Comparison of ENCODE assay signal across 40 cellular contexts in genomic region chr18:6708880-6709279, GRCh38. TPM values are rescaled to one million over a fixed set of nuclear protein-coding genes. Genes with fewer than 3 reads are reported as not detected.
"Had no signal": no experiment of that assay in that cellular context is flagged by ENCODE, and none has a peak within 500 bp of the region (broad histone marks: within the 10 kb centered on the region; RNA-seq: fewer than 3 reads in every experiment).

No MANE protein-coding gene starts in this region.

- DNase-seq: activated effector memory CD4-positive, alpha-beta T cell treated with anti-CD3 and anti-CD28 coated beads, Interleukin-2, amount 50 U/mL, for 16 hours; activated effector memory CD4-positive, alpha-beta T cell treated with Interleukin-2 at 50 U/mL for 16 hours; activated gamma-delta T cell; activated gamma-delta T cell treated with Interleukin-2 at 50 U/mL for 16 hours; activated naive CD4-positive, alpha-beta T cell; activated naive CD4-positive, alpha-beta T cell treated with anti-CD3 and anti-CD28 coated beads for 36 hours; activated naive CD4-positive, alpha-beta T cell treated with anti-CD3 and anti-CD28 coated beads, Interleukin-2, amount 10 ng/mL, durations not matched to agents 7 days and 5 days; activated naive CD4-positive, alpha-beta T cell treated with anti-CD3 and anti-CD28 coated beads, Interleukin-2, amount 50 U/mL, for 16 hours; activated naive CD4-positive, alpha-beta T cell treated with Interleukin-2 at 50 U/mL for 16 hours; activated naive CD8-positive, alpha-beta T cell treated with anti-CD3 and anti-CD28 coated beads for 36 hours; activated naive CD8-positive, alpha-beta T cell treated with anti-CD3 and anti-CD28 coated beads, Interleukin-2, amount 10 ng/mL, durations not matched to agents 7 days and 5 days; activated naive CD8-positive, alpha-beta T cell treated with anti-CD3 and anti-CD28 coated beads, Interleukin-2, amount 50 U/mL, for 24 hours; activated T-cell treated with anti-CD3 and anti-CD28 coated beads, Interleukin-2, amount 50 U/mL, for 1 hour; activated T-cell treated with anti-CD3 and anti-CD28 coated beads, Interleukin-2, amount 50 U/mL, for 24 hours; activated T-cell treated with anti-CD3 and anti-CD28 coated beads, Interleukin-2, amount 50 U/mL, for 4 hours; activated T-cell treated with anti-CD3 and anti-CD28 coated beads, Interleukin-2, amount 50 U/mL, for 48 hours; activated T-cell treated with anti-CD3 and anti-CD28 coated beads, Interleukin-2, amount 50 U/mL, for 72 hours; adrenal gland; amniotic stem cell; amygdala; anterior cingulate cortex; aorta; body of pancreas; brain microvascular endothelial cell; caudate nucleus; central memory CD4-positive, alpha-beta T cell; cerebellar nuclear complex had no signal

- H3K27me3 Mint-ChIP-seq: activated naive CD4-positive, alpha-beta T cell treated with anti-CD3 and anti-CD28 coated beads, Interleukin-2, amount 10 ng/mL, durations not matched to agents 7 days and 5 days; activated naive CD4-positive, alpha-beta T cell treated with anti-CD3 and anti-CD28 coated beads, Interleukin-2, amount 50 U/mL, for 24 hours; activated naive CD8-positive, alpha-beta T cell; activated naive CD8-positive, alpha-beta T cell treated with anti-CD3 and anti-CD28 coated beads for 36 hours; activated naive CD8-positive, alpha-beta T cell treated with anti-CD3 and anti-CD28 coated beads, Interleukin-2, amount 10 ng/mL, durations not matched to agents 7 days and 5 days; activated naive CD8-positive, alpha-beta T cell treated with anti-CD3 and anti-CD28 coated beads, Interleukin-2, amount 50 U/mL, for 24 hours; activated T-cell treated with anti-CD3 and anti-CD28 coated beads, Interleukin-2, amount 50 U/mL, for 24 hours; activated T-helper 17 cell treated with anti-CD3 and anti-CD28 coated beads, Interleukin-2, amount 50 U/mL, for 72 hours; brain; central memory CD8-positive, alpha-beta T cell had no signal

- H3K36me3 Mint-ChIP-seq: activated naive CD4-positive, alpha-beta T cell treated with anti-CD3 and anti-CD28 coated beads, Interleukin-2, amount 10 ng/mL, durations not matched to agents 7 days and 5 days; activated naive CD4-positive, alpha-beta T cell treated with anti-CD3 and anti-CD28 coated beads, Interleukin-2, amount 50 U/mL, for 24 hours; activated naive CD4-positive, alpha-beta T cell treated with anti-CD3 and anti-CD28 coated beads, Interleukin-2, amount 50 U/mL, for 72 hours; activated naive CD8-positive, alpha-beta T cell; activated naive CD8-positive, alpha-beta T cell treated with anti-CD3 and anti-CD28 coated beads for 36 hours; activated naive CD8-positive, alpha-beta T cell treated with anti-CD3 and anti-CD28 coated beads, Interleukin-2, amount 10 ng/mL, durations not matched to agents 7 days and 5 days; brain had no signal

- H3K4me3 ChIP-seq: adrenal gland, ascending aorta, body of pancreas, breast epithelium, cardiac muscle cell had no signal

- H3K9me3 ChIP-seq: adrenal gland, ascending aorta, body of pancreas, breast epithelium had no signal

- H3K4me1 ChIP-seq: adrenal gland, ascending aorta, body of pancreas, breast epithelium had no signal

- H3K27ac ChIP-seq: adrenal gland, ascending aorta, body of pancreas, brain microvascular endothelial cell, breast epithelium, cardiac muscle cell had no signal

- H3K36me3 ChIP-seq: adrenal gland, ascending aorta, brain microvascular endothelial cell, breast epithelium, cardiac muscle cell had no signal

- H3K4me3 Mint-ChIP-seq: activated naive CD4-positive, alpha-beta T cell treated with anti-CD3 and anti-CD28 coated beads for 36 hours; activated naive CD4-positive, alpha-beta T cell treated with anti-CD3 and anti-CD28 coated beads, Interleukin-2, amount 10 ng/mL, durations not matched to agents 7 days and 5 days; activated naive CD4-positive, alpha-beta T cell treated with anti-CD3 and anti-CD28 coated beads, Interleukin-2, amount 50 U/mL, for 24 hours; activated naive CD8-positive, alpha-beta T cell; activated naive CD8-positive, alpha-beta T cell treated with anti-CD3 and anti-CD28 coated beads for 36 hours; activated naive CD8-positive, alpha-beta T cell treated with anti-CD3 and anti-CD28 coated beads, Interleukin-2, amount 10 ng/mL, durations not matched to agents 7 days and 5 days; activated naive CD8-positive, alpha-beta T cell treated with anti-CD3 and anti-CD28 coated beads, Interleukin-2, amount 50 U/mL, for 24 hours; activated T-cell treated with anti-CD3 and anti-CD28 coated beads, Interleukin-2, amount 50 U/mL, for 24 hours; activated T-cell treated with anti-CD3 and anti-CD28 coated beads, Interleukin-2, amount 50 U/mL, for 4 hours; activated T-cell treated with anti-CD3 and anti-CD28 coated beads, Interleukin-2, amount 50 U/mL, for 72 hours; activated T-helper 1 cell treated with anti-CD3 and anti-CD28 coated beads, Interleukin-12 subunit alpha, Interleukin-12 subunit beta, Interleukin-2, Interleukin-4 antibody, amounts not matched to agents 30 ng/mL and 10 ng/mL and 1 ng/mL, durations not matched to agents 14 hours and 24 hours and 36 hours; activated T-helper 17 cell treated with anti-CD3 and anti-CD28 coated beads, Interleukin-2, amount 50 U/mL, for 72 hours; brain; central memory CD8-positive, alpha-beta T cell had no signal

- H3K27ac Mint-ChIP-seq: activated naive CD4-positive, alpha-beta T cell treated with anti-CD3 and anti-CD28 coated beads for 36 hours; activated naive CD4-positive, alpha-beta T cell treated with anti-CD3 and anti-CD28 coated beads, Interleukin-2, amount 10 ng/mL, durations not matched to agents 7 days and 5 days; activated naive CD4-positive, alpha-beta T cell treated with anti-CD3 and anti-CD28 coated beads, Interleukin-2, amount 50 U/mL, for 24 hours; activated naive CD4-positive, alpha-beta T cell treated with anti-CD3 and anti-CD28 coated beads, Interleukin-2, amount 50 U/mL, for 72 hours; activated naive CD8-positive, alpha-beta T cell; activated naive CD8-positive, alpha-beta T cell treated with anti-CD3 and anti-CD28 coated beads for 36 hours; activated naive CD8-positive, alpha-beta T cell treated with anti-CD3 and anti-CD28 coated beads, Interleukin-2, amount 10 ng/mL, durations not matched to agents 7 days and 5 days; activated naive CD8-positive, alpha-beta T cell treated with anti-CD3 and anti-CD28 coated beads, Interleukin-2, amount 50 U/mL, for 24 hours; activated T-cell treated with anti-CD3 and anti-CD28 coated beads, Interleukin-2, amount 50 U/mL, for 24 hours; activated T-cell treated with anti-CD3 and anti-CD28 coated beads, Interleukin-2, amount 50 U/mL, for 72 hours; activated T-helper 1 cell treated with anti-CD3 and anti-CD28 coated beads, Interleukin-12 subunit alpha, Interleukin-12 subunit beta, Interleukin-2, Interleukin-4 antibody, amounts not matched to agents 30 ng/mL and 10 ng/mL and 1 ng/mL, durations not matched to agents 14 hours and 24 hours and 36 hours; activated T-helper 17 cell treated with anti-CD3 and anti-CD28 coated beads, Interleukin-2, amount 50 U/mL, for 72 hours; activated T-helper 2 cell treated with anti-CD3 and anti-CD28 coated beads, Interferon-gamma antibody, Interleukin-2, Interleukin-4, amounts not matched to agents 10 μg/mL and 5 μg/mL and 100 μg/mL, durations not matched to agents 14 hours and 24 hours and 36 hours; brain had no signal

- FAIRE-seq: astrocyte, bronchial epithelial cell had no signal

- ATAC-seq: activated naive CD4-positive, alpha-beta T cell treated with anti-CD3 and anti-CD28 coated beads, Interleukin-2, amount 50 U/mL, for 72 hours; activated naive CD8-positive, alpha-beta T cell treated with anti-CD3 and anti-CD28 coated beads, Interleukin-2, amount 50 U/mL, for 24 hours; activated T-cell treated with anti-CD3 and anti-CD28 coated beads, Interleukin-2, amount 50 U/mL, for 4 hours; activated T-cell treated with anti-CD3 and anti-CD28 coated beads, Interleukin-2, amount 50 U/mL, for 72 hours; activated T-helper 17 cell treated with anti-CD3 and anti-CD28 coated beads, Interleukin-2, amount 50 U/mL, for 72 hours; body of pancreas had no signal

- H3K4me1 Mint-ChIP-seq: activated naive CD4-positive, alpha-beta T cell treated with anti-CD3 and anti-CD28 coated beads, Interleukin-2, amount 10 ng/mL, durations not matched to agents 7 days and 5 days; activated naive CD4-positive, alpha-beta T cell treated with anti-CD3 and anti-CD28 coated beads, Interleukin-2, amount 50 U/mL, for 24 hours; activated naive CD8-positive, alpha-beta T cell treated with anti-CD3 and anti-CD28 coated beads for 36 hours; activated naive CD8-positive, alpha-beta T cell treated with anti-CD3 and anti-CD28 coated beads, Interleukin-2, amount 10 ng/mL, durations not matched to agents 7 days and 5 days; activated naive CD8-positive, alpha-beta T cell treated with anti-CD3 and anti-CD28 coated beads, Interleukin-2, amount 50 U/mL, for 24 hours; activated T-helper 17 cell treated with anti-CD3 and anti-CD28 coated beads, Interleukin-2, amount 50 U/mL, for 72 hours; brain; central memory CD8-positive, alpha-beta T cell had no signal

- H3K27me3 ChIP-seq: adrenal gland, ascending aorta, body of pancreas, brain microvascular endothelial cell, breast epithelium, cardiac muscle cell had no signal

RNA-seq across cellular contexts. Expression of gene ARHGAP28, which starts 20.6 kb away (rescaled TPM):
- total RNA-seq: activated naive CD4-positive, alpha-beta T cell treated with anti-CD3 and anti-CD28 coated beads for 36 hours; activated naive CD4-positive, alpha-beta T cell treated with anti-CD3 and anti-CD28 coated beads, Interleukin-2, amount 50 U/mL, for 72 hours; activated naive CD8-positive, alpha-beta T cell treated with anti-CD3 and anti-CD28 coated beads for 36 hours; activated naive CD8-positive, alpha-beta T cell treated with anti-CD3 and anti-CD28 coated beads, Interleukin-2, amount 10 ng/mL, durations not matched to agents 7 days and 5 days; activated T-cell treated with anti-CD3 and anti-CD28 coated beads, Interleukin-2, amount 50 U/mL, for 4 hours; activated T-cell treated with anti-CD3 and anti-CD28 coated beads, Interleukin-2, amount 50 U/mL, for 72 hours; activated T-helper 1 cell treated with anti-CD3 and anti-CD28 coated beads, Interleukin-12 subunit alpha, Interleukin-12 subunit beta, Interleukin-2, Interleukin-4 antibody, amounts not matched to agents 30 ng/mL and 10 ng/mL and 1 ng/mL, durations not matched to agents 14 hours and 24 hours and 36 hours; activated T-helper 17 cell treated with anti-CD3 and anti-CD28 coated beads, Interleukin-2, amount 50 U/mL, for 72 hours; activated T-helper 2 cell treated with anti-CD3 and anti-CD28 coated beads, Interferon-gamma antibody, Interleukin-2, Interleukin-4, amounts not matched to agents 10 μg/mL and 5 μg/mL and 100 μg/mL, durations not matched to agents 14 hours and 24 hours and 36 hours had no signal
